ENCODE assay signal across 1 cellular context in genomic region chr16:4693296-4693955, GRCh38.
TF ChIP-seq lines count a peak whose summit lies in the region.

NUDT16L1 (plus strand) TSS chr16:4693562; CDS start chr16:4693727, 165 bp downstream.

TF ChIP-seq in GM12878, 131 proteins besides CTCF, POLR2A, EP300 and RAD21 (continued from another document and continues in another):
- TF ChIP-seq RELB (IDR thresholded peaks at IDR 0.05; ENCODE audit: low read depth) (no peak), HDAC6 (IDR thresholded peaks at IDR 0.05; ENCODE audit: unreplicated experiment) (no peak), EGR1 (IDR thresholded peaks at IDR 0.05; ENCODE audit: borderline replicate concordance in 1 of 2, low read depth in 2 of 2, low read length in 2 of 2) (peak in 1 of 2 experiments; percentile 77; a peak in 2 of 3 replicates), KDM1A (IDR thresholded peaks at IDR 0.05; ENCODE audit: borderline replicate concordance) (no peak), HDAC2 (IDR thresholded peaks at IDR 0.05) (no peak), SRF (IDR thresholded peaks at IDR 0.05; ENCODE audit: low read depth in 2 of 2, low read length in 2 of 2) (no peak; a peak in 1 of 4 replicates), NKRF (conservative IDR thresholded peaks at IDR 0.05) (peak; percentile 79), NR2C1 (IDR thresholded peaks at IDR 0.05) (peak; percentile 72), EED (IDR thresholded peaks at IDR 0.05; ENCODE audit: low read depth) (no peak), PAX8 (IDR thresholded peaks at IDR 0.05) (no peak), CEBPB (IDR thresholded peaks at IDR 0.05; ENCODE audit: borderline replicate concordance in 1 of 2, low read depth in 2 of 2, low read length in 2 of 2) (no peak), CBFB (IDR thresholded peaks at IDR 0.05; ENCODE audit: low read depth) (no peak), BCLAF1 (IDR thresholded peaks at IDR 0.05) (no peak), KAT2A (conservative IDR thresholded peaks at IDR 0.05; ENCODE audit: control insufficient read depth, low read depth, low read length) (no peak), BACH1 (IDR thresholded peaks at IDR 0.05; ENCODE audit: borderline replicate concordance) (peak; percentile 30), STAT3 (IDR thresholded peaks at IDR 0.05; ENCODE audit: low read depth, low read length) (no peak), ETV6 (conservative IDR thresholded peaks at IDR 0.05 in 1 of 2, IDR thresholded peaks at IDR 0.05 in 1 of 2; ENCODE audit: borderline replicate concordance in 1 of 2, low read depth in 1 of 2) (no peak), ATF2 (IDR thresholded peaks at IDR 0.05; ENCODE audit: low read length) (no peak), WRNIP1 (IDR thresholded peaks at IDR 0.05; ENCODE audit: borderline replicate concordance, low read depth, low read length) (no peak), GABPA (IDR thresholded peaks at IDR 0.05; ENCODE audit: low read depth) (no peak), ZBTB33 (IDR thresholded peaks at IDR 0.05) (no peak), RBBP5 (conservative IDR thresholded peaks at IDR 0.05) (no peak), CBX3 (IDR thresholded peaks at IDR 0.05; ENCODE audit: borderline replicate concordance, low read depth) (no peak), CREM (IDR thresholded peaks at IDR 0.05; ENCODE audit: low read depth) (peak; percentile 74), MYB (IDR thresholded peaks at IDR 0.05; ENCODE audit: borderline replicate concordance, low read depth, low read length) (no peak), POLR2AphosphoS5 (IDR thresholded peaks at IDR 0.05; ENCODE audit: low read length) (peak; percentile 95), E2F8 (IDR thresholded peaks at IDR 0.05; ENCODE audit: low read depth, partially characterized antibody) (no peak), PBX3 (IDR thresholded peaks at IDR 0.05; ENCODE audit: insufficient replicate concordance, low read depth, low read length) (peak; percentile 42), ZNF217 (IDR thresholded peaks at IDR 0.05) (no peak), RAD51 (IDR thresholded peaks at IDR 0.05) (no peak), ZSCAN29 (IDR thresholded peaks at IDR 0.05) (peak; percentile 48; the same call in 1 of the 2 replicates), SP1 (IDR thresholded peaks at IDR 0.05; ENCODE audit: low read depth, low read length) (peak; percentile 90), TBL1XR1 (IDR thresholded peaks at IDR 0.05; ENCODE audit: low read depth, low read length) (no peak), MAX (IDR thresholded peaks at IDR 0.05; ENCODE audit: low read depth, low read length) (no peak; the same call in 1 of the 2 replicates), HCFC1 (IDR thresholded peaks at IDR 0.05; ENCODE audit: low read length) (no peak; the same call in 1 of the 2 replicates), PKNOX1 (IDR thresholded peaks at IDR 0.05) (peak; percentile 73), SPI1 (IDR thresholded peaks at IDR 0.05; ENCODE audit: borderline replicate concordance, insufficient read depth, low read depth, low read length) (no peak), MLLT1 (IDR thresholded peaks at IDR 0.05) (0 out of 2 replicates have a peak, but pooled peaks have one; percentile 32), CREB1 (IDR thresholded peaks at IDR 0.05; ENCODE audit: low read depth) (peak; percentile 65; the same call in 1 of the 2 replicates), ZNF24 (IDR thresholded peaks at IDR 0.05) (no peak), ATF3 (IDR thresholded peaks at IDR 0.05; ENCODE audit: borderline replicate concordance, extremely low read depth, low read depth, low read length) (no peak), FOXK2 (IDR thresholded peaks at IDR 0.05) (no peak), RUNX3 (IDR thresholded peaks at IDR 0.05; ENCODE audit: low read length) (peak; percentile 45; the same call in 1 of the 2 replicates), ZNF622 (IDR thresholded peaks at IDR 0.05) (no peak), RELA (IDR thresholded peaks at IDR 0.05; ENCODE audit: borderline replicate concordance, partially characterized antibody) (no peak), MXI1 (IDR thresholded peaks at IDR 0.05; ENCODE audit: low read depth, low read length) (peak; percentile 38; the same call in 1 of the 2 replicates), SMAD5 (IDR thresholded peaks at IDR 0.05; ENCODE audit: low read depth) (peak; percentile 55; the same call in 1 of the 2 replicates), TCF3 (IDR thresholded peaks at IDR 0.05; ENCODE audit: borderline replicate concordance, insufficient read depth, low read depth, low read length) (0 out of 2 replicates have a peak, but pooled peaks have one; percentile 33), HDGF (IDR thresholded peaks at IDR 0.05) (no peak), NRF1 (conservative IDR thresholded peaks at IDR 0.05; ENCODE audit: low read depth, low read length) (peak; percentile 53), SMARCA5 (IDR thresholded peaks at IDR 0.05) (peak; percentile 70; the same call in 1 of the 2 replicates)
